1 cellular context compared by ENCODE assay signal in genomic region chr3:117788499-117788898, GRCh38.
TF ChIP-seq lines count a peak whose summit lies in the region.

No MANE protein-coding gene starts in this region.

TF ChIP-seq in H1, 55 proteins besides CTCF, POLR2A, EP300 and RAD21:
- TF ChIP-seq RBBP5 (IDR thresholded peaks at IDR 0.05; ENCODE audit: borderline replicate concordance, low read depth, low read length) (no peak), SP2 (IDR thresholded peaks at IDR 0.05; ENCODE audit: low read length) (no peak), TEAD4 (IDR thresholded peaks at IDR 0.05; ENCODE audit: low read depth, low read length) (no peak), SIN3A (conservative IDR thresholded peaks at IDR 0.05 in 1 of 2, IDR thresholded peaks at IDR 0.05 in 1 of 2; ENCODE audit: low read depth in 1 of 2, low read length in 2 of 2) (no peak), CREB1 (IDR thresholded peaks at IDR 0.05) (no peak), HDAC6 (IDR thresholded peaks at IDR 0.05; ENCODE audit: low read depth, low read length) (no peak), SIX5 (IDR thresholded peaks at IDR 0.05; ENCODE audit: low read depth, low read length) (no peak), YY1 (IDR thresholded peaks at IDR 0.05; ENCODE audit: low read depth, low read length) (no peak), JUND (IDR thresholded peaks at IDR 0.05; ENCODE audit: low read length) (no peak), E2F6 (IDR thresholded peaks at IDR 0.05) (no peak)
TF ChIP-seq in H1: peak in this region for 0.
